8 cellular contexts compared by ENCODE assay signal in genomic region chr19:16338470-16339360, GRCh38. TPM values are rescaled to one million over a fixed set of nuclear protein-coding genes. Genes with fewer than 3 reads are reported as not detected.
DNase-seq lines count a peak whose midpoint lies in the region; ATAC-seq, FAIRE-seq and TF ChIP-seq lines count a peak whose summit lies in the region.

No MANE protein-coding gene starts in this region.

- intact Hi-C loops in activated T-helper 1 cell treated with anti-CD3 and anti-CD28 coated beads, Interleukin-12 subunit alpha, Interleukin-12 subunit beta, Interleukin-2, Interleukin-4 antibody, amounts not matched to agents 30 ng/mL and 10 ng/mL and 1 ng/mL, durations not matched to agents 14 hours and 24 hours and 36 hours (cut with micrococcal nuclease): loop anchor here (1.0 to 2.0 kb wide), 2 partner anchors 8 to 220 kb away; no protein-coding TSS in a partner anchor
- intact Hi-C loops in left cardiac atrium (cut with DNase I): loop anchor here in 1 of 2 donors (10.0 kb wide), 1 partner anchor 46 kb away; no protein-coding TSS in a partner anchor

- H4K20me1 ChIP-seq in Karpas-422 (ENCODE audit: insufficient read depth, low read depth, low read length): peaks cover 7% of the 10 kb centered on the region; the same call in 1 of the 2 replicates

- H3K9me2 ChIP-seq in Karpas-422 (replicated peaks; ENCODE audit: insufficient read depth, low read length): no peaks in the 10 kb centered on the region

- DNase-seq in EH (ENCODE audit: low read depth) (peak; percentile 98), MG63 (peak; percentile 94), left cardiac atrium (peak; percentile 62), D721Med (ENCODE audit: insufficient read length, low spot score) (no peak), Karpas-422 (no peak), DMS53 (lab: John Stamatoyannopoulos, UW) (no peak)
- DNase-seq in activated T-helper 1 cell treated with anti-CD3 and anti-CD28 coated beads, Interleukin-12 subunit alpha, Interleukin-12 subunit beta, Interleukin-2, Interleukin-4 antibody, amounts not matched to agents 30 ng/mL and 10 ng/mL and 1 ng/mL, durations not matched to agents 14 hours and 24 hours and 36 hours (ENCODE audit: low spot score): peak; percentile 69
- DNase-seq in stimulated activated CD4-positive, alpha-beta T cell treated with anti-CD3 and anti-CD28 coated beads, Interleukin-2, amount 100 ng/mL, for 24 hours: peak; percentile 66 to 70

- peak overlapping the region; percentile 76 for H3K4me3 Mint-ChIP-seq in activated T-helper 1 cell treated with anti-CD3 and anti-CD28 coated beads, Interleukin-12 subunit alpha, Interleukin-12 subunit beta, Interleukin-2, Interleukin-4 antibody, amounts not matched to agents 30 ng/mL and 10 ng/mL and 1 ng/mL, durations not matched to agents 14 hours and 24 hours and 36 hours

- no peaks in the 10 kb centered on the region for H3K9me3 Mint-ChIP-seq in activated T-helper 1 cell treated with anti-CD3 and anti-CD28 coated beads, Interleukin-12 subunit alpha, Interleukin-12 subunit beta, Interleukin-2, Interleukin-4 antibody, amounts not matched to agents 30 ng/mL and 10 ng/mL and 1 ng/mL, durations not matched to agents 14 hours and 24 hours and 36 hours

- no peak overlapping the region for H3K27ac ChIP-seq in Karpas-422 (ENCODE audit: low read length)

- H3K4me1 Mint-ChIP-seq in activated T-helper 1 cell treated with anti-CD3 and anti-CD28 coated beads, Interleukin-12 subunit alpha, Interleukin-12 subunit beta, Interleukin-2, Interleukin-4 antibody, amounts not matched to agents 30 ng/mL and 10 ng/mL and 1 ng/mL, durations not matched to agents 14 hours and 24 hours and 36 hours (ENCODE audit: low read depth): peaks cover 65% of the 10 kb centered on the region

- peaks cover 5% of the 10 kb centered on the region for H3K36me3 Mint-ChIP-seq in activated T-helper 1 cell treated with anti-CD3 and anti-CD28 coated beads, Interleukin-12 subunit alpha, Interleukin-12 subunit beta, Interleukin-2, Interleukin-4 antibody, amounts not matched to agents 30 ng/mL and 10 ng/mL and 1 ng/mL, durations not matched to agents 14 hours and 24 hours and 36 hours (ENCODE audit: low read depth)

- H3K36me3 ChIP-seq in MG63 (no peaks in the 10 kb centered on the region), Karpas-422 (ENCODE audit: insufficient read depth, low read length) (no peaks in the 10 kb centered on the region)

- FAIRE-seq in D721Med (lab: Jason Lieb, UNC): no peak

- no peak for TF ChIP-seq CTCF in D721Med (IDR thresholded peaks at IDR 0.05; ENCODE audit: insufficient read depth, missing control alignments)

- H3K27me3 ChIP-seq in MG63 (no peaks in the 10 kb centered on the region), Karpas-422 (ENCODE audit: low read length) (0 out of 2 replicates have a peak, but pooled peaks cover 4% of the 10 kb centered on the region)

- peak overlapping the region; percentile 95 for H3K27ac Mint-ChIP-seq in activated T-helper 1 cell treated with anti-CD3 and anti-CD28 coated beads, Interleukin-12 subunit alpha, Interleukin-12 subunit beta, Interleukin-2, Interleukin-4 antibody, amounts not matched to agents 30 ng/mL and 10 ng/mL and 1 ng/mL, durations not matched to agents 14 hours and 24 hours and 36 hours

- ATAC-seq in left cardiac atrium: peak; percentile 25 to 30

- H3K9me3 ChIP-seq in MG63 (no peaks in the 10 kb centered on the region), Karpas-422 (ENCODE audit: low read length) (no peaks in the 10 kb centered on the region)

- H2AFZ ChIP-seq in Karpas-422 (ENCODE audit: low read length): no peak overlapping the region

- no peaks in the 10 kb centered on the region for H3K79me2 ChIP-seq in Karpas-422 (ENCODE audit: low read length)

- no peak overlapping the region for H3K4me2 ChIP-seq in Karpas-422 (ENCODE audit: low read depth, low read length, poor library complexity, severe bottlenecking)

- H3K27me3 Mint-ChIP-seq in activated T-helper 1 cell treated with anti-CD3 and anti-CD28 coated beads, Interleukin-12 subunit alpha, Interleukin-12 subunit beta, Interleukin-2, Interleukin-4 antibody, amounts not matched to agents 30 ng/mL and 10 ng/mL and 1 ng/mL, durations not matched to agents 14 hours and 24 hours and 36 hours (ENCODE audit: insufficient read depth): peaks cover 15% of the 10 kb centered on the region

- peaks cover 17% of the 10 kb centered on the region for H3K4me1 ChIP-seq in Karpas-422 (ENCODE audit: low read length)

- no peak overlapping the region for H3K9ac ChIP-seq in Karpas-422 (ENCODE audit: low read length)

- H3K4me3 ChIP-seq in MG63: no peak overlapping the region
- H3K4me3 ChIP-seq in Karpas-422 (ENCODE audit: low read length): no peak overlapping the region

RNA-seq across cellular contexts. Expression of gene KLF2, which starts 14.1 kb away (rescaled TPM):
- 4.4 and 6.3 TPM in 2 replicates for total RNA-seq in MG63 (2014; rRNA removed; shearing (Covaris generic); ENCODE audit: low replicate concordance)
- total RNA-seq in activated T-helper 1 cell treated with anti-CD3 and anti-CD28 coated beads, Interleukin-12 subunit alpha, Interleukin-12 subunit beta, Interleukin-2, Interleukin-4 antibody, amounts not matched to agents 30 ng/mL and 10 ng/mL and 1 ng/mL, durations not matched to agents 14 hours and 24 hours and 36 hours: 5.7 TPM in 2 replicates
- total RNA-seq in left cardiac atrium: 10 to 100 TPM; 66.4 to 77.5 TPM
- total RNA-seq in Karpas-422 (2014; rRNA removed; shearing (Covaris generic); ENCODE audit: low replicate concordance): 0.22 TPM in 1 of 2 replicates, not detected in the other

Comparison
In these comparisons a context has a peak if more than half of its experiments do, and no peak if none do; other contexts are left out.
1. DNase-seq: peak in EH (single experiment), MG63 (single experiment), activated T-helper 1 cell treated with anti-CD3 and anti-CD28 coated beads, Interleukin-12 subunit alpha, Interleukin-12 subunit beta, Interleukin-2, Interleukin-4 antibody, amounts not matched to agents 30 ng/mL and 10 ng/mL and 1 ng/mL, durations not matched to agents 14 hours and 24 hours and 36 hours (single experiment), left cardiac atrium (single experiment) and stimulated activated CD4-positive, alpha-beta T cell treated with anti-CD3 and anti-CD28 coated beads, Interleukin-2, amount 100 ng/mL, for 24 hours (2 of 2); none in D721Med (single experiment), Karpas-422 (single experiment) and DMS53 (single experiment).